In the genomic region with DNA sequence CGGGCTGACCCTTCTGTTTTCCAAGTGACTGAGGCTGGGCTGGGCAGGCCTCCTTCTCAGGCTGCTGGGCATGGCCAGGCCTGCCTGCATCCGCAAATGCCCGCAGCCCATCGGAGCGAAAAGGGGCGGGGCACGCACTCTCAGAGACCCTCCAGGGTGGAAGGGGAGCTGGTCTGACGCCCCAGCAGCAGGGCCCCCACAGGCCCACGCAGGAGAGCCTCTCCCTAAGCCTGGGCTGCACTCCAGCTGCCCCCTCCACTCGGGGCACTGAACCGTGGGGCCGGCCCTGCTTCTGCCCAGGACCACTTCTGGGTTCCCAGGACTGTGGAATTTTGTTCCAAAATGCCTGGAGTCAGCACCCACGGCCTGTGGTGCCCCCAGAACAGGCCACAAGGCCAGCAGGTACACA, we compare ENCODE assay signal across 1 cellular context.
TF ChIP-seq lines count a peak whose summit lies in the region.

No MANE protein-coding gene starts in this region.

TF ChIP-seq in H1, 55 proteins besides CTCF, POLR2A, EP300 and RAD21:
- no peak for TF ChIP-seq HDAC2 (IDR thresholded peaks at IDR 0.05; ENCODE audit: borderline replicate concordance in 1 of 2, low read depth in 2 of 2, low read length in 2 of 2)
